8 cellular contexts compared by ENCODE assay signal in the genomic region with DNA sequence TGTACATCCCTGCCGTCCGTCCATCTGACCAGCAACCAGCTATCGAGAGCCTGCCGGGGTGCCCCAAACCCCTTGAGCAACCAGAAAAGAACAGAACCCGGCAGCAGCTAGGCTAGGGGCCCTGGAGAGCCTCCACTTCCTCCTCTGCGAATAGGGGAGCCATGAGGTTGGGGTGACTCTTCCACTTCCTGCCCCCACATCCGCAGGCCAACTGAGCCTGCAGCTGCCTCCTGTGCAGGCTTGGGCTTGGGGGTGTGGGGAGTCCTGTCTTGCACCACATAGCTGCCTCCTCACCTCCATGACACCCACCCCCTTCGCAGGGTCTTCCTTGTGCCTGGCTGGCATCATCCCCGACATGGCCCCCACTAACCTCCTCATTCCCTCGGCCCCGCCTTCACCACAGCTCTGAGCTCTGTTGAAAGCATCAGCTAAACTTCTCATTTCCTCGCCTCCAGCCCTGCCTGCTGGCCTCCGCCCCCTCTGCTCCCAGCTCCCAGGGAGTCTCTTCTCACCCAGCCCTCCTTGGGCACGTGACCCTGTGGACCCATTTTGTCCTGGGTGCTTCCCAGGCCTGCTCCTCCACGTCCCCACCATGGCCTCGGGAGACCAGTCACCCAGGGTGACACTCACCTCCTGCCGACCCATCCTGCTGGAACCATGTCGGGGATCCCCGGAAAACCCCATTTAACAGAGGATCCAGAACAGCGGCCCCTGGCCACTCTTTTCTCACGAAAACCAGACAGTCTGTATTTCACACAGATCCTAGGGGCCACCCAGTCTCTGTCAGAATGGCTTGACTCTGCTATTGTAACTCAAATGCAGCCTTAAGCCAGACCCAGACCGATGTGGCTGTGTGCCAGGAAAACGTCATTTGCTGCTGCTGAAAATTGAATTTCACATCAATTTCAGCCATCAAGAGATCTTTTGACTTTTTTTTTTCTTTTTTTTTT. TPM values are rescaled to one million over a fixed set of nuclear protein-coding genes. Genes with fewer than 3 reads are reported as not detected.
DNase-seq lines count a peak whose midpoint lies in the region; ATAC-seq and TF ChIP-seq lines count a peak whose summit lies in the region.

No MANE protein-coding gene starts in this region.

- peaks cover 7% of the 10 kb centered on the region for H3K79me1 ChIP-seq in neuronal stem cell (ENCODE audit: low read depth, low read length)

- H3K4me3 ChIP-seq in neuronal stem cell (ENCODE audit: low read length in 2 of 2): no peak overlapping the region
- H3K4me3 ChIP-seq in suprapubic skin: peak overlapping the region; percentile 11

- H3K4ac ChIP-seq in neuronal stem cell (ENCODE audit: low read length): no peak overlapping the region

- H3K23ac ChIP-seq in neuronal stem cell (ENCODE audit: low read depth, low read length, poor library complexity): peak overlapping the region; percentile 75

- POLR2A ChIA-PET in CD4-positive, alpha-beta T cell (lab: Charles Lee): interaction anchor here (0.5 to 3.7 kb wide), 26 partner anchors 8 to 640 kb away, joined by 3 to 88 read pairs (median 4); a partner anchor contains a TSS
- POLR2A ChIA-PET in activated CD8-positive, alpha-beta T cell treated with anti-CD3 and anti-CD28 coated beads for 36 hours (lab: Charles Lee): interaction anchor here (1.2 to 2.0 kb wide), 8 partner anchors 10 to 154 kb away, joined by 3 to 10 read pairs (median 4); a partner anchor contains a TSS

- intact Hi-C loops in CD4-positive, alpha-beta T cell (cut with DNase I, micrococcal nuclease): loop anchor here (1.0 to 10.0 kb wide), 4 partner anchors 34 to 59 kb away; a partner anchor contains a TSS
- intact Hi-C loops in activated CD8-positive, alpha-beta T cell treated with anti-CD3 and anti-CD28 coated beads for 36 hours (cut with micrococcal nuclease): loop anchor here (5.0 kb wide), 1 partner anchor 34 kb away; no protein-coding TSS in a partner anchor

- no peaks in the 10 kb centered on the region for H3K9me3 ChIP-seq in CD4-positive, alpha-beta T cell (ENCODE audit: control insufficient read depth, low read length)
- no peaks in the 10 kb centered on the region for H3K9me3 ChIP-seq in neuronal stem cell (replicated peaks in 1 of 2; ENCODE audit: control insufficient read depth in 2 of 2, insufficient read depth in 1 of 2, low read depth in 1 of 2, low read length in 2 of 2)
- no peaks in the 10 kb centered on the region for H3K9me3 ChIP-seq in suprapubic skin

- peak overlapping the region; percentile 35 for H2BK5ac ChIP-seq in neuronal stem cell (ENCODE audit: low read length)

- no peak for TF ChIP-seq POLR2A in suprapubic skin (IDR thresholded peaks at IDR 0.05)

- no peaks in the 10 kb centered on the region for H3K9me3 Mint-ChIP-seq in CD4-positive, alpha-beta T cell
- H3K9me3 Mint-ChIP-seq in activated CD8-positive, alpha-beta T cell treated with anti-CD3 and anti-CD28 coated beads for 36 hours: no peaks in the 10 kb centered on the region
- H3K9me3 Mint-ChIP-seq in effector memory CD8-positive, alpha-beta T cell: no peaks in the 10 kb centered on the region

- peaks cover 28% of the 10 kb centered on the region for H3K36me3 Mint-ChIP-seq in CD4-positive, alpha-beta T cell (ENCODE audit: low read depth)
- H3K36me3 Mint-ChIP-seq in activated CD8-positive, alpha-beta T cell treated with anti-CD3 and anti-CD28 coated beads for 36 hours (ENCODE audit: low read depth): peaks cover 24% of the 10 kb centered on the region
- H3K36me3 Mint-ChIP-seq in effector memory CD8-positive, alpha-beta T cell (ENCODE audit: insufficient read depth): peaks cover 35% of the 10 kb centered on the region

- WGBS in neuronal stem cell (ENCODE audit: extremely low coverage in 2 of 2, insufficient read length in 2 of 2, insufficient replicate concordance in 1 of 2), 2 donors: no CpG with 5 or more reads among the region's 23 CpGs
- WGBS in suprapubic skin: 59% methylated on average over 18 of the region's 23 CpGs

- peaks cover 0 to 40% of the 10 kb centered on the region in 2 donors for H3K36me3 ChIP-seq in neuronal stem cell (replicated peaks in 1 of 2; ENCODE audit: control insufficient read depth in 2 of 2, insufficient read depth in 2 of 2, low read length in 2 of 2)
- peaks cover 7% of the 10 kb centered on the region for H3K36me3 ChIP-seq in suprapubic skin

- H3K14ac ChIP-seq in neuronal stem cell (ENCODE audit: low read length): peak overlapping the region; percentile 47

- peak overlapping the region; percentile 37 for H3K9ac ChIP-seq in neuronal stem cell (ENCODE audit: low read depth, low read length, poor library complexity)

- H4K91ac ChIP-seq in neuronal stem cell (ENCODE audit: low read depth, low read length, poor library complexity): no peak overlapping the region

- H3K4me3 Mint-ChIP-seq in CD4-positive, alpha-beta T cell: peak overlapping the region; percentile 86
- H3K4me3 Mint-ChIP-seq in activated CD8-positive, alpha-beta T cell treated with anti-CD3 and anti-CD28 coated beads for 36 hours: peak overlapping the region; percentile 63
- peak overlapping the region; percentile 90 for H3K4me3 Mint-ChIP-seq in effector memory CD8-positive, alpha-beta T cell

- peak overlapping the region; percentile 48 for H3K18ac ChIP-seq in neuronal stem cell (ENCODE audit: low read length)

- no peak overlapping the region for H3K4me2 ChIP-seq in neuronal stem cell (ENCODE audit: insufficient read depth, low read length, poor library complexity, severe bottlenecking)

- no peak for TF ChIP-seq EP300 in suprapubic skin (IDR thresholded peaks at IDR 0.05)

- no peaks in the 10 kb centered on the region for H3K27me3 Mint-ChIP-seq in CD4-positive, alpha-beta T cell
- H3K27me3 Mint-ChIP-seq in activated CD8-positive, alpha-beta T cell treated with anti-CD3 and anti-CD28 coated beads for 36 hours: no peaks in the 10 kb centered on the region
- H3K27me3 Mint-ChIP-seq in effector memory CD8-positive, alpha-beta T cell: no peaks in the 10 kb centered on the region

- H2AK5ac ChIP-seq in neuronal stem cell (ENCODE audit: low read depth, low read length): peak overlapping the region; percentile 56

- peak overlapping the region; percentile 17 for H2BK15ac ChIP-seq in neuronal stem cell (ENCODE audit: low read length)

- peaks cover 0 to 7% of the 10 kb centered on the region in 2 donors for H3K4me1 ChIP-seq in neuronal stem cell (ENCODE audit: control insufficient read depth in 2 of 2, insufficient read depth in 1 of 2, low read depth in 1 of 2, low read length in 2 of 2)
- H3K4me1 ChIP-seq in suprapubic skin: peaks cover 30% of the 10 kb centered on the region

- ATAC-seq in CD4-positive, alpha-beta T cell (ENCODE audit: poor library complexity): peak; percentile 85
- ATAC-seq in GM21423 (IDR thresholded peaks at IDR 0.05; ENCODE audit: unreplicated experiment): peak; percentile 43
- ATAC-seq in activated CD8-positive, alpha-beta T cell treated with anti-CD3 and anti-CD28 coated beads for 36 hours: peak; percentile 87
- peak; percentile 82 for ATAC-seq in effector memory CD8-positive, alpha-beta T cell (replicated peaks)

- no peak overlapping the region for H2AFZ ChIP-seq in neuronal stem cell (ENCODE audit: low read length)

- no peak overlapping the region for H4K8ac ChIP-seq in neuronal stem cell (ENCODE audit: low read depth, low read length)

- no peak overlapping the region for H2BK12ac ChIP-seq in neuronal stem cell (ENCODE audit: low read length)

- H3K27ac Mint-ChIP-seq in CD4-positive, alpha-beta T cell: peak overlapping the region; percentile 97
- H3K27ac Mint-ChIP-seq in activated CD8-positive, alpha-beta T cell treated with anti-CD3 and anti-CD28 coated beads for 36 hours: peak overlapping the region; percentile 91
- H3K27ac Mint-ChIP-seq in effector memory CD8-positive, alpha-beta T cell: peak overlapping the region; percentile 94 to 96

- CTCF ChIA-PET in CD4-positive, alpha-beta T cell (lab: Charles Lee): interaction anchor here (0.7 to 1.5 kb wide), 5 partner anchors 10 to 109 kb away, joined by 3 to 5 read pairs (median 3); a partner anchor contains a TSS
- CTCF ChIA-PET in activated CD8-positive, alpha-beta T cell treated with anti-CD3 and anti-CD28 coated beads for 36 hours (lab: Charles Lee): interaction anchor here (0.8 to 1.4 kb wide), 4 partner anchors 45 to 74 kb away, joined by 3 to 4 read pairs (median 3); no protein-coding TSS in a partner anchor

- H2BK120ac ChIP-seq in neuronal stem cell (ENCODE audit: low read depth, low read length): no peak overlapping the region

- H3K27me3 ChIP-seq in CD4-positive, alpha-beta T cell (ENCODE audit: control insufficient read depth, insufficient read depth, low read length): no peaks in the 10 kb centered on the region
- H3K27me3 ChIP-seq in neuronal stem cell (ENCODE audit: control insufficient read depth in 3 of 3, insufficient read depth in 3 of 3, low read depth in 1 of 3, low read length in 3 of 3) (no peaks in the 10 kb centered on the region), suprapubic skin (no peaks in the 10 kb centered on the region)

- H3K27ac ChIP-seq in CD4-positive, alpha-beta T cell (ENCODE audit: low read depth, low read length): peak overlapping the region; percentile 86
- H3K27ac ChIP-seq in neuronal stem cell (replicated peaks; ENCODE audit: low read length) (no peak overlapping the region), suprapubic skin (peak overlapping the region; percentile 79)

- TF ChIP-seq CTCF in CD4-positive, alpha-beta T cell (IDR thresholded peaks at IDR 0.05): no peak
- TF ChIP-seq CTCF in activated CD8-positive, alpha-beta T cell treated with anti-CD3 and anti-CD28 coated beads for 36 hours (IDR thresholded peaks at IDR 0.05): no peak
- no peak for TF ChIP-seq CTCF in suprapubic skin (IDR thresholded peaks at IDR 0.05)

- DNase-seq in CD4-positive, alpha-beta T cell: peak; percentile 55 to 78 (median 73)
- DNase-seq in Kasumi-1 (lab: John Stamatoyannopoulos, UW) (peak; percentile 95 to 96), neuronal stem cell (ENCODE audit: low spot score) (no peak), suprapubic skin (ENCODE audit: low spot score in 2 of 2) (peak in 1 of 2 donors; percentile 78), retina (no peak)
- DNase-seq in activated CD8-positive, alpha-beta T cell treated with anti-CD3 and anti-CD28 coated beads for 36 hours: peak; percentile 84
- peak; percentile 81 to 83 (median 81) for DNase-seq in effector memory CD8-positive, alpha-beta T cell

- H3K4me1 Mint-ChIP-seq in CD4-positive, alpha-beta T cell (ENCODE audit: low read depth): peaks cover 51% of the 10 kb centered on the region
- H3K4me1 Mint-ChIP-seq in activated CD8-positive, alpha-beta T cell treated with anti-CD3 and anti-CD28 coated beads for 36 hours (ENCODE audit: low read depth): peaks cover 42% of the 10 kb centered on the region
- H3K4me1 Mint-ChIP-seq in effector memory CD8-positive, alpha-beta T cell (ENCODE audit: low read depth in 2 of 2): peaks cover 37 to 40% of the 10 kb centered on the region in 2 donors

RNA-seq across cellular contexts. Expression of a gene that starts 50.4 kb away (rescaled TPM):
- total RNA-seq in CD4-positive, alpha-beta T cell: 100 to 1,000 TPM; 176 to 184 TPM
- 100 to 1,000 TPM; 111 to 112 TPM for total RNA-seq in activated CD8-positive, alpha-beta T cell treated with anti-CD3 and anti-CD28 coated beads for 36 hours
- polyA plus RNA-seq in neuronal stem cell (2013, experiment 1 of 2): 22.7 TPM
- polyA plus RNA-seq in neuronal stem cell (2013, experiment 2 of 2): 23.8 TPM
- 10 to 100 TPM; 43.6 to 99.9 (median 69.5) TPM for total RNA-seq in suprapubic skin

RNA-seq across cellular contexts. Expression of a gene that starts 50.8 kb away (rescaled TPM):
- 10 to 100 TPM; 20.6 to 20.7 TPM for total RNA-seq in CD4-positive, alpha-beta T cell
- total RNA-seq in activated CD8-positive, alpha-beta T cell treated with anti-CD3 and anti-CD28 coated beads for 36 hours: 10 to 100 TPM; 40.7 to 41.9 TPM
- polyA plus RNA-seq in neuronal stem cell (2013, experiment 1 of 2): 26.5 TPM
- 27.2 TPM for polyA plus RNA-seq in neuronal stem cell (2013, experiment 2 of 2)
- total RNA-seq in suprapubic skin: 1 to 10 TPM; 2.4 to 4.1 (median 3.0) TPM

Comparison
In these comparisons a context has a peak if more than half of its experiments do, and no peak if none do; other contexts are left out.
1. DNase-seq: peak in CD4-positive, alpha-beta T cell (10 of 10), Kasumi-1 (2 of 2), activated CD8-positive, alpha-beta T cell treated with anti-CD3 and anti-CD28 coated beads for 36 hours (single experiment) and effector memory CD8-positive, alpha-beta T cell (3 of 3); none in neuronal stem cell (single experiment) and retina (single experiment).
2. RNA of a gene that starts 50.8 kb away (total RNA-seq): 40.7 to 41.9 TPM in activated CD8-positive, alpha-beta T cell treated with anti-CD3 and anti-CD28 coated beads for 36 hours and 20.6 to 20.7 TPM in CD4-positive, alpha-beta T cell; 2.4 to 4.1 TPM in suprapubic skin; every median in the first group is over 4 times any median in the second.
3. Peak in every context shown above with its lines, with median percentiles within 50 percentile points of each other: ATAC-seq, H3K27ac Mint-ChIP-seq and H3K4me3 Mint-ChIP-seq.